ENCODE assay signal across 31 cellular contexts in genomic region chr20:742156-742555, GRCh38. TPM values are rescaled to one million over a fixed set of nuclear protein-coding genes. Genes with fewer than 3 reads are reported as not detected.
"Had no signal": no experiment of that assay in that cellular context is flagged by ENCODE, and none has a peak within 500 bp of the region (broad histone marks: within the 10 kb centered on the region; RNA-seq: fewer than 3 reads in every experiment).

No MANE protein-coding gene starts in this region.

- H3K9ac ChIP-seq: neural progenitor cell, parathyroid adenoma had no signal

- H3K27ac Mint-ChIP-seq: naive thymus-derived CD4-positive, alpha-beta T cell; nephron; neural progenitor cell; stimulated activated memory B cell treated with anti-CD40 and anti-IgM and Interleukin-4, amounts not matched to agents 10 μg/mL and 1 μg/mL and 100 μg/mL, for 72 hours; stimulated activated naive CD8-positive, alpha-beta T cell treated with anti-CD3 and anti-CD28 coated beads, Interleukin-15, amount 100 ng/mL, for 72 hours; type B pancreatic cell had no signal

- H3K4me1 ChIP-seq: neural progenitor cell, psoas muscle, spleen, testis, tibial artery, transverse colon, upper lobe of right lung, uterus had no signal

- H2AFZ ChIP-seq: neural progenitor cell, parathyroid adenoma had no signal

- H3K27me3 ChIP-seq: neural progenitor cell, ovary, testis, uterus had no signal

- H3K4me2 ChIP-seq: neural progenitor cell, smooth muscle cell had no signal

- H3K27ac ChIP-seq: neural progenitor cell, ovary, parathyroid adenoma, psoas muscle, skin epidermis, spleen, suprapubic skin, testis, tibial artery, transverse colon, upper lobe of right lung, uterus had no signal

- H3K79me2 ChIP-seq: parathyroid adenoma had no signal

- H3K4me1 Mint-ChIP-seq: stimulated activated memory B cell treated with anti-CD40 and anti-IgM and Interleukin-4, amounts not matched to agents 10 μg/mL and 1 μg/mL and 100 μg/mL, for 72 hours; stimulated activated naive CD8-positive, alpha-beta T cell treated with anti-CD3 and anti-CD28 coated beads, Interleukin-15, amount 100 ng/mL, for 72 hours had no signal

- ATAC-seq: naive thymus-derived CD4-positive, alpha-beta T cell; psoas muscle; right cardiac atrium; sciatic nerve; stimulated activated memory B cell treated with anti-CD40 and anti-IgM and Interleukin-4, amounts not matched to agents 10 μg/mL and 1 μg/mL and 100 μg/mL, for 72 hours; stimulated activated naive CD8-positive, alpha-beta T cell treated with anti-CD3 and anti-CD28 coated beads, Interleukin-15, amount 100 ng/mL, for 72 hours; stimulated activated naive CD8-positive, alpha-beta T cell treated with anti-CD3 and anti-CD28 coated beads, Interleukin-15, Interleukin-2, amounts not matched to agents 100 U/mL and 50 U/mL, for 24 hours; upper lobe of right lung had no signal

- H3K4me3 ChIP-seq: neural progenitor cell, ovary, psoas muscle, skin epidermis, smooth muscle cell, spleen, suprapubic skin, testis, tibial artery, transverse colon, upper lobe of right lung, uterus had no signal

- H3K36me3 ChIP-seq: neural progenitor cell, ovary, spleen, suprapubic skin, tibial artery, transverse colon, upper lobe of right lung, uterus had no signal

- H3K4me3 Mint-ChIP-seq: naive thymus-derived CD4-positive, alpha-beta T cell; nephron; stimulated activated memory B cell treated with anti-CD40 and anti-IgM and Interleukin-4, amounts not matched to agents 10 μg/mL and 1 μg/mL and 100 μg/mL, for 72 hours; stimulated activated naive CD8-positive, alpha-beta T cell treated with anti-CD3 and anti-CD28 coated beads, Interleukin-15, amount 100 ng/mL, for 72 hours; type B pancreatic cell had no signal

- DNase-seq: naive thymus-derived CD4-positive, alpha-beta T cell; occipital lobe; ovary; psoas muscle; right cardiac atrium; stimulated activated CD4-positive, alpha-beta T cell treated with anti-CD3 and anti-CD28 coated beads, Interleukin-12 subunit alpha, Interleukin-12 subunit beta, amount 100 ng/mL, for 4 hours; stimulated activated CD4-positive, alpha-beta T cell treated with anti-CD3 and anti-CD28 coated beads, Interleukin-1b, Interleukin-23, amount 100 ng/mL, for 48 hours; stimulated activated CD4-positive, alpha-beta T cell treated with anti-CD3 and anti-CD28 coated beads, Interleukin-4, amount 100 ng/mL, for 1 hour; stimulated activated CD4-positive, alpha-beta T cell treated with anti-CD3 and anti-CD28 coated beads, Interleukin-4, amount 100 ng/mL, for 4 hours; stimulated activated CD8-positive, alpha-beta memory T cell treated with anti-CD3 and anti-CD28 coated beads, Interleukin-4, amount 100 ng/mL, for 48 hours; stimulated activated naive CD4-positive, alpha-beta T cell; stimulated activated naive CD8-positive, alpha-beta T cell treated with anti-CD3 and anti-CD28 coated beads, Interleukin-15, amount 100 ng/mL, for 72 hours; stimulated activated naive CD8-positive, alpha-beta T cell treated with anti-CD3 and anti-CD28 coated beads, Interleukin-15, Interleukin-2, amounts not matched to agents 100 U/mL and 50 U/mL, for 24 hours; substantia nigra; testis; tibial artery; transverse colon; upper lobe of right lung; uterus had no signal

- H3K9me3 ChIP-seq: ovary, testis had no signal

- H3K36me3 Mint-ChIP-seq: stimulated activated memory B cell treated with anti-CD40 and anti-IgM and Interleukin-4, amounts not matched to agents 10 μg/mL and 1 μg/mL and 100 μg/mL, for 72 hours; type B pancreatic cell had no signal

RNA-seq across cellular contexts. Expression of gene SLC52A3, which starts 26.1 kb away (rescaled TPM):
- total RNA-seq: naive thymus-derived CD4-positive, alpha-beta T cell; occipital lobe; osteoblast had no signal
- polyA plus RNA-seq: naive thymus-derived CD4-positive, alpha-beta T cell; neural cell; smooth muscle cell had no signal
